Comparison of ENCODE assay signal across 28 cellular contexts in genomic region chr4:56570041-56570440, GRCh38.
"Had no signal": no experiment of that assay in that cellular context is flagged by ENCODE, and none has a peak within 500 bp of the region (broad histone marks: within the 10 kb centered on the region; RNA-seq: fewer than 3 reads in every experiment).

No MANE protein-coding gene starts in this region.

- H3K9me3 ChIP-seq: body of pancreas, colonic mucosa, gastroesophageal sphincter, mucosa of descending colon, right lobe of liver, thoracic aorta, upper lobe of right lung had no signal

- H3K4me1 ChIP-seq: body of pancreas, colonic mucosa, gastroesophageal sphincter, right lobe of liver, upper lobe of right lung had no signal

- DNase-seq: activated CD8-positive, alpha-beta memory T cell treated with anti-CD3 and anti-CD28 coated beads for 24 hours; activated CD8-positive, alpha-beta memory T cell treated with anti-CD3 and anti-CD28 coated beads, Interleukin-2, amount 50 U/mL, for 4 hours; activated naive CD4-positive, alpha-beta T cell; activated naive CD8-positive, alpha-beta T cell treated with anti-CD3 and anti-CD28 coated beads for 36 hours; activated T-cell treated with anti-CD3 and anti-CD28 coated beads, Interleukin-2, amount 50 U/mL, for 24 hours; amniotic stem cell; body of pancreas; central memory CD4-positive, alpha-beta T cell; colonic mucosa; dorsolateral prefrontal cortex; effector memory CD8-positive, alpha-beta T cell; head of caudate nucleus; hypothalamus; mesendoderm; mucosa of descending colon; nephron progenitor cell; nucleus accumbens; right lobe of liver; small intestine; stimulated activated CD4-positive, alpha-beta T cell treated with anti-CD3 and anti-CD28 coated beads, Interleukin-4, amount 100 ng/mL, for 1 hour; stimulated activated naive CD4-positive, alpha-beta T cell; T-helper 1 cell; upper lobe of right lung had no signal

- H3K36me3 ChIP-seq: colonic mucosa, gastroesophageal sphincter, right lobe of liver, thoracic aorta, upper lobe of right lung had no signal

- H3K4me3 ChIP-seq: body of pancreas, colonic mucosa, dorsolateral prefrontal cortex, gastroesophageal sphincter, mucosa of descending colon, right lobe of liver, thoracic aorta, upper lobe of right lung had no signal

- H3K27me3 ChIP-seq: body of pancreas, colonic mucosa, dorsolateral prefrontal cortex, gastroesophageal sphincter, right lobe of liver, upper lobe of right lung had no signal

- H3K27ac ChIP-seq: body of pancreas, colonic mucosa, dorsolateral prefrontal cortex, gastroesophageal sphincter, right lobe of liver, thoracic aorta, upper lobe of right lung had no signal

- ATAC-seq: activated T-helper 17 cell treated with anti-CD3 and anti-CD28 coated beads, Interleukin-2, amount 50 U/mL, for 72 hours; body of pancreas; effector memory CD8-positive, alpha-beta T cell; esophagus mucosa; gastroesophageal sphincter; mucosa of descending colon; right lobe of liver; upper lobe of right lung; WTC11 had no signal
